8 cellular contexts compared by ENCODE assay signal in genomic region chr6:13327691-13328075, GRCh38. TPM values are rescaled to one million over a fixed set of nuclear protein-coding genes. Genes with fewer than 3 reads are reported as not detected.
DNase-seq lines count a peak whose midpoint lies in the region; ATAC-seq and TF ChIP-seq lines count a peak whose summit lies in the region.

No MANE protein-coding gene starts in this region.

- TF ChIP-seq CTCF in DND-41 (IDR thresholded peaks at IDR 0.05; ENCODE audit: borderline replicate concordance, extremely low read depth, low read length, poor library complexity, severe bottlenecking) = no peak
- TF ChIP-seq CTCF in astrocyte of the spinal cord (IDR thresholded peaks at IDR 0.05; ENCODE audit: low read depth, low read length) = no peak
- TF ChIP-seq CTCF in lower lobe of right lung (IDR thresholded peaks at IDR 0.05) = no peak
- no peak for TF ChIP-seq CTCF in vagina (IDR thresholded peaks at IDR 0.05)

- H3K79me2 ChIP-seq in DND-41 (ENCODE audit: insufficient read depth, low read length) = peaks cover 24% of the 10 kb centered on the region

- peak overlapping the region; percentile 80 for H3K9ac ChIP-seq in DND-41 (ENCODE audit: low read depth, low read length)

- H3K9me3 ChIP-seq in DND-41 (ENCODE audit: insufficient read depth, low read length, severe bottlenecking) = no peaks in the 10 kb centered on the region
- no peaks in the 10 kb centered on the region for H3K9me3 ChIP-seq in lower lobe of right lung
- H3K9me3 ChIP-seq in vagina = no peaks in the 10 kb centered on the region

- ATAC-seq in DND-41 (ENCODE audit: insufficient read depth, low read depth) (peak; percentile 44), lower lobe of right lung (peak in 1 of 2 donors; percentile 3), GM19328 (IDR thresholded peaks at IDR 0.05; ENCODE audit: unreplicated experiment) (no peak)

- peak overlapping the region; percentile 90 for H2AFZ ChIP-seq in DND-41 (ENCODE audit: low read depth, low read length)

- H3K27me3 ChIP-seq in DND-41 (ENCODE audit: insufficient read depth, low read length, poor library complexity) (no peaks in the 10 kb centered on the region), lower lobe of right lung (ENCODE audit: low read depth) (no peaks in the 10 kb centered on the region), vagina (no peaks in the 10 kb centered on the region)

- TF ChIP-seq POLR2A in vagina (IDR thresholded peaks at IDR 0.05) = no peak

- in situ Hi-C loops in astrocyte of the spinal cord (cut with HindIII; ENCODE audit: low sequenced_read_pairs) = no loop called here

- no peaks in the 10 kb centered on the region for H4K20me1 ChIP-seq in DND-41 (ENCODE audit: insufficient read depth, low read length)

- H3K4me1 ChIP-seq in DND-41 (ENCODE audit: insufficient read depth, low read length) = peaks cover 32% of the 10 kb centered on the region
- peaks cover 21% of the 10 kb centered on the region for H3K4me1 ChIP-seq in lower lobe of right lung
- H3K4me1 ChIP-seq in vagina = peaks cover 19% of the 10 kb centered on the region

- intact Hi-C loops in lower lobe of right lung (cut with DNase I) = no loop called here
- intact Hi-C loops in vagina (cut with DNase I) = no loop called here

- H3K36me3 ChIP-seq in DND-41 (ENCODE audit: insufficient read depth, low read length) = peaks cover 26% of the 10 kb centered on the region
- peaks cover 36% of the 10 kb centered on the region for H3K36me3 ChIP-seq in lower lobe of right lung
- H3K36me3 ChIP-seq in vagina = peaks cover 0 to 17% of the 10 kb centered on the region in 2 donors

- peak overlapping the region; percentile 83 for H3K27ac ChIP-seq in DND-41 (ENCODE audit: low read length)
- H3K27ac ChIP-seq in lower lobe of right lung = peak overlapping the region; percentile 89
- peak overlapping the region; percentile 80 for H3K27ac ChIP-seq in vagina

- DNase-seq in DND-41 (peak; percentile 37), astrocyte of the spinal cord (ENCODE audit: low read depth, low spot score) (no peak), lower lobe of right lung (no peak), vagina (ENCODE audit: extremely low spot score in 2 of 2) (no peak), NCI-H345 treated with DMSO at 0.1 percent for 48 hours (lab: John Stamatoyannopoulos, UW; ENCODE audit: unreplicated experiment) (no peak), superior temporal gyrus (ENCODE audit: extremely low spot score) (no peak)
- DNase-seq in Jurkat, Clone E6-1 (ENCODE audit: low read depth, low spot score) = no peak

- peak overlapping the region; percentile 80 for H3K4me2 ChIP-seq in DND-41 (ENCODE audit: insufficient read depth, low read length)

- peak overlapping the region; percentile 85 to 90 for H3K4me3 ChIP-seq in DND-41 (ENCODE audit: low read depth in 1 of 2, low read length in 2 of 2)
- peak overlapping the region; percentile 93 for H3K4me3 ChIP-seq in Jurkat, Clone E6-1 (ENCODE audit: low read length)
- peak overlapping the region; percentile 87 for H3K4me3 ChIP-seq in astrocyte of the spinal cord (ENCODE audit: low read depth, low read length)
- H3K4me3 ChIP-seq in lower lobe of right lung = peak overlapping the region; percentile 76
- H3K4me3 ChIP-seq in vagina = peak overlapping the region; percentile 58 to 82

RNA-seq across cellular contexts. Expression of gene TBC1D7, which starts 0.7 kb away (rescaled TPM):
- 86.6 TPM for polyA plus RNA-seq in Jurkat, Clone E6-1 (2012; ENCODE audit: insufficient read depth, insufficient read length)
- total RNA-seq in lower lobe of right lung (18.8 TPM), vagina (13.0 TPM)
